Comparison of ENCODE assay signal across 3 cellular contexts in the genomic region with DNA sequence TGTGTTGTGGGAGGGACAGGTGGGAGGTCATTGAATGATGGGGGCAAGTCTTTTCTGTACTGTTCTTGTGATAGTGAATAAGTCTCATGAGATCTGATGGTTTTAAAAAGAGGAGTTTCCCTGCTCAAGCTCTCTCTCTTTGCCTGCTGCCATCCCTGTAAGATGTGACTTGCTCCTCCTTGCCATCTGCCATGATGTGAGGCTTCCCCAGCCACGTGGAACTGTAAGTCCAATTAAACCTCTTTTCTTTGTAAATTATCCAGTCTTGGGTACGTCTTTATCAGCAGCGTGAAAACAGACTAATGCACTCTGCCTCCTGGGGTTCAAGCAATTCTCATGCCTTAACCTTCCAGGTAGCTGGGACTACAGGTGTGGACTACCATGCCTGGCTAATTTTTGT. TPM values are rescaled to one million over a fixed set of nuclear protein-coding genes. Genes with fewer than 3 reads are reported as not detected.
"Had no signal": no experiment of that assay in that cellular context is flagged by ENCODE, and none has a peak within 500 bp of the region (broad histone marks: within the 10 kb centered on the region; RNA-seq: fewer than 3 reads in every experiment).

No MANE protein-coding gene starts in this region.

RNA-seq across cellular contexts. Expression of gene GARIN1A, which starts 8.9 kb away (rescaled TPM):
- total RNA-seq: GM23338, H7 had no signal
- polyA plus RNA-seq: H1 had no signal
